ENCODE assay signal across 1 cellular context in the genomic region with DNA sequence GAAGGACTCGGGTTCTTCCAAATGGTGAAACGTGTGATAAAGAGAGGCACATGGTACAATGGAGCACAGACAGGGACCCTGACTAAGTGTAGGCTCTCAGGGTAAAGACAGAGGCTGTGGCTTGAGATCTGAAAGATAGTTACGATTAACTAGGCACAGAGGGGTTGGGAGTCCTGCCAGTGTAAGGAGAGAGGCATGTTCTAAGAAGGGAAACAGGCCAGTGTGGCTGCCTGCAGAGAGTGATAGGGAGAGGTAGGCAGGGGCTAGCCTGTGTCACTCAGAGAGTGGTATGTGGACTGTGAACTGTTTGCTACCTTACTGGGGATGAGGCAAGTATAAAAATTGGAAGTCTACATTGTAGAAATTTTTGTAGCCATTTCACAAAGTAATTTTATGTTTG.
TF ChIP-seq lines count a peak whose summit lies in the region.

No MANE protein-coding gene starts in this region.

TF ChIP-seq in WTC11, 78 proteins besides CTCF, POLR2A, EP300 and RAD21 (continued from another document):
- TF ChIP-seq, protein P1, sequence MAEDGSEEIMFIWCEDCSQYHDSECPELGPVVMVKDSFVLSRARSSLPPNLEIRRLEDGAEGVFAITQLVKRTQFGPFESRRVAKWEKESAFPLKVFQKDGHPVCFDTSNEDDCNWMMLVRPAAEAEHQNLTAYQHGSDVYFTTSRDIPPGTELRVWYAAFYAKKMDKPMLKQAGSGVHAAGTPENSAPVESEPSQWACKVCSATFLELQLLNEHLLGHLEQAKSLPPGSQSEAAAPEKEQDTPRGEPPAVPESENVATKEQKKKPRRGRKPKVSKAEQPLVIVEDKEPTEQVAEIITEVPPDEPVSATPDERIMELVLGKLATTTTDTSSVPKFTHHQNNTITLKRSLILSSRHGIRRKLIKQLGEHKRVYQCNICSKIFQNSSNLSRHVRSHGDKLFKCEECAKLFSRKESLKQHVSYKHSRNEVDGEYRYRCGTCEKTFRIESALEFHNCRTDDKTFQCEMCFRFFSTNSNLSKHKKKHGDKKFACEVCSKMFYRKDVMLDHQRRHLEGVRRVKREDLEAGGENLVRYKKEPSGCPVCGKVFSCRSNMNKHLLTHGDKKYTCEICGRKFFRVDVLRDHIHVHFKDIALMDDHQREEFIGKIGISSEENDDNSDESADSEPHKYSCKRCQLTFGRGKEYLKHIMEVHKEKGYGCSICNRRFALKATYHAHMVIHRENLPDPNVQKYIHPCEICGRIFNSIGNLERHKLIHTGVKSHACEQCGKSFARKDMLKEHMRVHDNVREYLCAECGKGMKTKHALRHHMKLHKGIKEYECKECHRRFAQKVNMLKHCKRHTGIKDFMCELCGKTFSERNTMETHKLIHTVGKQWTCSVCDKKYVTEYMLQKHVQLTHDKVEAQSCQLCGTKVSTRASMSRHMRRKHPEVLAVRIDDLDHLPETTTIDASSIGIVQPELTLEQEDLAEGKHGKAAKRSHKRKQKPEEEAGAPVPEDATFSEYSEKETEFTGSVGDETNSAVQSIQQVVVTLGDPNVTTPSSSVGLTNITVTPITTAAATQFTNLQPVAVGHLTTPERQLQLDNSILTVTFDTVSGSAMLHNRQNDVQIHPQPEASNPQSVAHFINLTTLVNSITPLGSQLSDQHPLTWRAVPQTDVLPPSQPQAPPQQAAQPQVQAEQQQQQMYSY (CRISPR knock-in tag; IDR thresholded peaks at IDR 0.05), result no peak
- no peak for TF ChIP-seq PRRX2 (CRISPR knock-in tag; IDR thresholded peaks at IDR 0.05)
- no peak for TF ChIP-seq ZNF423 (CRISPR knock-in tag; IDR thresholded peaks at IDR 0.05)
- TF ChIP-seq, protein P2, sequence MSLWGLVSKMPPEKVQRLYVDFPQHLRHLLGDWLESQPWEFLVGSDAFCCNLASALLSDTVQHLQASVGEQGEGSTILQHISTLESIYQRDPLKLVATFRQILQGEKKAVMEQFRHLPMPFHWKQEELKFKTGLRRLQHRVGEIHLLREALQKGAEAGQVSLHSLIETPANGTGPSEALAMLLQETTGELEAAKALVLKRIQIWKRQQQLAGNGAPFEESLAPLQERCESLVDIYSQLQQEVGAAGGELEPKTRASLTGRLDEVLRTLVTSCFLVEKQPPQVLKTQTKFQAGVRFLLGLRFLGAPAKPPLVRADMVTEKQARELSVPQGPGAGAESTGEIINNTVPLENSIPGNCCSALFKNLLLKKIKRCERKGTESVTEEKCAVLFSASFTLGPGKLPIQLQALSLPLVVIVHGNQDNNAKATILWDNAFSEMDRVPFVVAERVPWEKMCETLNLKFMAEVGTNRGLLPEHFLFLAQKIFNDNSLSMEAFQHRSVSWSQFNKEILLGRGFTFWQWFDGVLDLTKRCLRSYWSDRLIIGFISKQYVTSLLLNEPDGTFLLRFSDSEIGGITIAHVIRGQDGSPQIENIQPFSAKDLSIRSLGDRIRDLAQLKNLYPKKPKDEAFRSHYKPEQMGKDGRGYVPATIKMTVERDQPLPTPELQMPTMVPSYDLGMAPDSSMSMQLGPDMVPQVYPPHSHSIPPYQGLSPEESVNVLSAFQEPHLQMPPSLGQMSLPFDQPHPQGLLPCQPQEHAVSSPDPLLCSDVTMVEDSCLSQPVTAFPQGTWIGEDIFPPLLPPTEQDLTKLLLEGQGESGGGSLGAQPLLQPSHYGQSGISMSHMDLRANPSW (CRISPR knock-in tag; conservative IDR thresholded peaks at IDR 0.05; ENCODE audit: low read depth), result no peak
- TF ChIP-seq ESRRA (CRISPR knock-in tag; IDR thresholded peaks at IDR 0.05; ENCODE audit: borderline replicate concordance), result no peak
- TF ChIP-seq RELA (CRISPR knock-in tag; IDR thresholded peaks at IDR 0.05; ENCODE audit: borderline replicate concordance), result no peak
- TF ChIP-seq, protein P3, sequence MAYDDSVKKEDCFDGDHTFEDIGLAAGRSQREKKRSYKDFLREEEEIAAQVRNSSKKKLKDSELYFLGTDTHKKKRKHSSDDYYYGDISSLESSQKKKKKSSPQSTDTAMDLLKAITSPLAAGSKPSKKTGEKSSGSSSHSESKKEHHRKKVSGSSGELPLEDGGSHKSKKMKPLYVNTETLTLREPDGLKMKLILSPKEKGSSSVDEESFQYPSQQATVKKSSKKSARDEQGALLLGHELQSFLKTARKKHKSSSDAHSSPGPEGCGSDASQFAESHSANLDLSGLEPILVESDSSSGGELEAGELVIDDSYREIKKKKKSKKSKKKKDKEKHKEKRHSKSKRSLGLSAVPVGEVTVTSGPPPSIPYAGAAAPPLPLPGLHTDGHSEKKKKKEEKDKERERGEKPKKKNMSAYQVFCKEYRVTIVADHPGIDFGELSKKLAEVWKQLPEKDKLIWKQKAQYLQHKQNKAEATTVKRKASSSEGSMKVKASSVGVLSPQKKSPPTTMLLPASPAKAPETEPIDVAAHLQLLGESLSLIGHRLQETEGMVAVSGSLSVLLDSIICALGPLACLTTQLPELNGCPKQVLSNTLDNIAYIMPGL (CRISPR knock-in tag; IDR thresholded peaks at IDR 0.05), result no peak
- no peak for TF ChIP-seq HMGA2 (CRISPR knock-in tag; IDR thresholded peaks at IDR 0.05)
